1 cellular context compared by ENCODE assay signal in genomic region chr15:34367128-34368081, GRCh38.
A peak's percentile ranks its signal among the peaks of the same experiment; 100 is the strongest.
TF ChIP-seq lines count a peak whose summit lies in the region.

Gene LPCAT4, minus strand, starts transcription at chr15:34367196. Its CDS starts 96 bp downstream, at chr15:34367100.

TF ChIP-seq in K562, 482 proteins besides CTCF, POLR2A, EP300 and RAD21 (continued from another document and continues in another):
- no peak for TF ChIP-seq C11orf30 (IDR thresholded peaks at IDR 0.05; ENCODE audit: low read depth)
- TF ChIP-seq MYC (IDR thresholded peaks at IDR 0.05; ENCODE audit: low read depth, low read length) = peak; percentile 87
- TF ChIP-seq MYC (CRISPR knock-in tag; IDR thresholded peaks at IDR 0.05; ENCODE audit: borderline replicate concordance, low read depth) = peak; percentile 82; the same call in 1 of the 2 replicates
- TF ChIP-seq POLR2B (IDR thresholded peaks at IDR 0.05; ENCODE audit: low read depth, partially characterized antibody) = peak; percentile 49
- TF ChIP-seq NFIX (CRISPR knock-in tag; IDR thresholded peaks at IDR 0.05; ENCODE audit: low read depth) = no peak
- peak; percentile 41 for TF ChIP-seq JUND (IDR thresholded peaks at IDR 0.05; ENCODE audit: borderline replicate concordance, low read depth, low read length)
- 0 out of 3 replicates have a peak, but pooled peaks have one; percentile 42 for TF ChIP-seq JUND (tag; IDR thresholded peaks at IDR 0.05; ENCODE audit: borderline replicate concordance, low read depth, low read length)
- peak; percentile 87 for TF ChIP-seq GABPB1 (CRISPR knock-in tag; IDR thresholded peaks at IDR 0.05)
- TF ChIP-seq RREB1 (CRISPR knock-in tag; IDR thresholded peaks at IDR 0.05) = peak; percentile 88
- peak; percentile 58 for TF ChIP-seq KDM5B (IDR thresholded peaks at IDR 0.05; ENCODE audit: insufficient replicate concordance, low read depth, low read length)
- peak; percentile 54 for TF ChIP-seq DEAF1 (CRISPR knock-in tag; IDR thresholded peaks at IDR 0.05)
- TF ChIP-seq ZBTB43 (CRISPR knock-in tag; IDR thresholded peaks at IDR 0.05) = no peak
- no peak for TF ChIP-seq CHD2 (IDR thresholded peaks at IDR 0.05; ENCODE audit: low read depth, low read length)
- TF ChIP-seq CREM (IDR thresholded peaks at IDR 0.05; ENCODE audit: low read depth) = no peak
- peak; percentile 49 for TF ChIP-seq HDAC2 (IDR thresholded peaks at IDR 0.05)
- no peak for TF ChIP-seq ATF1 (CRISPR knock-in tag; IDR thresholded peaks at IDR 0.05)
- peak; percentile 67 for TF ChIP-seq ATF1 (tag; IDR thresholded peaks at IDR 0.05)
- peak; percentile 76 for TF ChIP-seq ATF7 (IDR thresholded peaks at IDR 0.05)
- TF ChIP-seq PML (IDR thresholded peaks at IDR 0.05; ENCODE audit: low read length) = 0 out of 2 replicates have a peak, but pooled peaks have one; percentile 43
- TF ChIP-seq SIN3A (IDR thresholded peaks at IDR 0.05; ENCODE audit: borderline replicate concordance in 2 of 2, control insufficient read depth in 1 of 2, low read depth in 2 of 2, low read length in 2 of 2) = peak in 1 of 2 experiments; percentile 38; a peak in 2 of 4 replicates
- no peak for TF ChIP-seq POLR3A (IDR thresholded peaks at IDR 0.05; ENCODE audit: borderline replicate concordance, extremely low read depth, insufficient read depth, insufficient read length)
- 0 out of 2 replicates have a peak, but pooled peaks have one; percentile 28 for TF ChIP-seq GATAD2B (IDR thresholded peaks at IDR 0.05; ENCODE audit: borderline replicate concordance)
- TF ChIP-seq E2F8 (IDR thresholded peaks at IDR 0.05; ENCODE audit: low read depth, partially characterized antibody) = peak; percentile 22
- peak; percentile 89; the same call in 1 of the 2 replicates for TF ChIP-seq LCOR (CRISPR knock-in tag; IDR thresholded peaks at IDR 0.05)
- peak; percentile 26 for TF ChIP-seq CHD1 (IDR thresholded peaks at IDR 0.05; ENCODE audit: low read length)
- TF ChIP-seq RUNX1 (IDR thresholded peaks at IDR 0.05; ENCODE audit: low read depth) = peak; percentile 12; the same call in 1 of the 2 replicates
- TF ChIP-seq CREB1 (IDR thresholded peaks at IDR 0.05) = no peak
- peak; percentile 78 for TF ChIP-seq CREB1 (CRISPR knock-in tag; IDR thresholded peaks at IDR 0.05)
- TF ChIP-seq ERF (CRISPR knock-in tag; IDR thresholded peaks at IDR 0.05) = 0 out of 2 replicates have a peak, but pooled peaks have one; percentile 56
- TF ChIP-seq ZEB2 (IDR thresholded peaks at IDR 0.05) = peak; percentile 47; the same call in 1 of the 2 replicates
- TF ChIP-seq E2F6 (IDR thresholded peaks at IDR 0.05; ENCODE audit: borderline replicate concordance in 1 of 2, extremely low read depth in 1 of 2, insufficient read depth in 1 of 2, insufficient read length in 1 of 2, low read depth in 1 of 2, low read length in 1 of 2, poor library complexity in 1 of 2, severe bottlenecking in 1 of 2) = peak; percentile 46 to 71
- no peak for TF ChIP-seq KDM2B (CRISPR knock-in tag; IDR thresholded peaks at IDR 0.05)
- TF ChIP-seq GTF3C2 (IDR thresholded peaks at IDR 0.05; ENCODE audit: borderline replicate concordance, extremely low read depth, insufficient read length) = no peak
- peak; percentile 83 for TF ChIP-seq ARID4B (CRISPR knock-in tag; IDR thresholded peaks at IDR 0.05)
- peak; percentile 55 for TF ChIP-seq EGR1 (conservative IDR thresholded peaks at IDR 0.05)
- TF ChIP-seq PHF20 (IDR thresholded peaks at IDR 0.05; ENCODE audit: partially characterized antibody) = peak; percentile 72
- no peak for TF ChIP-seq ZNF354B (CRISPR knock-in tag; IDR thresholded peaks at IDR 0.05)
- no peak for TF ChIP-seq ZZZ3 (IDR thresholded peaks at IDR 0.05)
- TF ChIP-seq ZNF766 (CRISPR knock-in tag; conservative IDR thresholded peaks at IDR 0.05) = peak; percentile 52; the same call in 1 of the 2 replicates
- no peak for TF ChIP-seq POLR3G (IDR thresholded peaks at IDR 0.05; ENCODE audit: extremely low read depth, insufficient read length, insufficient replicate concordance)
- 0 out of 2 replicates have a peak, but pooled peaks have one; percentile 21 for TF ChIP-seq SOX6 (IDR thresholded peaks at IDR 0.05)
- peak; percentile 89 for TF ChIP-seq L3MBTL2 (IDR thresholded peaks at IDR 0.05)
